1 cellular context compared by ENCODE assay signal in the genomic region with DNA sequence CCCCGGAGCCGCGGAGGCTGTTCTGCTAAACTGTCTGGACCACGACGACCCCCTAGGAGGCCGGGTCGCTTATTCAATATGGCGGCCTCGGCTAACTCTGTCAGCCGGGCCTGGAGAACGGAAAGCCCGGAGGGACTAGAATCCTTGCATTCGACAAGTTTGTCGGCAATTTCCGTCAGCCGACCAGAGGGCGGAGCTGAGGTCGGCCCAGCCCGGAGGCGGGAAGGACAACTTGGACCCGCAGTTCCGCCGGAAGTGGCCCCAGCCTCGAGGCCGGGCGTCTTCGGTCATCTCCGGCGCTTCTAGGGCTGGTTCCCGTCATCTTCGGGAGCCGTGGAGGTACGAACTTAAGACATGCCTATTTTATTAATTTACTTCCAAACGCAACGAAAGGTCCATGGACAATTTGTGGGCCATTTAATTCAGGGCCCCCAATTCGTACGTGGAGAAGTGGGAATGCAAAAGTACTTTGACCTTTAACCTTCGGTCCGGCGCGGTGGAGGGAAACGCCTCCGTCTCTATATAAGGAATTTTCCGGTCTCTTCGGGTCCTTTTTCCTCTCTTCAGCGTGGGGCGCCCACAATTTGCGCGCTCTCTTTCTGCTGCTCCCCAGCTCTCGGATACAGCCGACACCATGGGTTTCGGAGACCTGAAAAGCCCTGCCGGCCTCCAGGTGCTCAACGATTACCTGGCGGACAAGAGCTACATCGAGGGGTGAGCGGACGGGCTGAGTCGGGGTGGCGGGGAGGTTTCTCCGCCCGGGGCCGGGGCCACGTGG.
A peak's percentile ranks its signal among the peaks of the same experiment; 100 is the strongest.
TF ChIP-seq lines count a peak whose summit lies in the region.

A gene (plus strand): TSS at position 550 of the 778 bp plus-strand sequence. CDS start 85 bp downstream, at position 635.
A gene (minus strand): TSS at position 99 of the 778 bp plus-strand sequence. CDS start 5,766 bp downstream, outside the sequence.

TF ChIP-seq in HepG2, 621 proteins besides CTCF, POLR2A, EP300 and RAD21 (continued from another document and continues in another):
- TF ChIP-seq, protein P1, sequence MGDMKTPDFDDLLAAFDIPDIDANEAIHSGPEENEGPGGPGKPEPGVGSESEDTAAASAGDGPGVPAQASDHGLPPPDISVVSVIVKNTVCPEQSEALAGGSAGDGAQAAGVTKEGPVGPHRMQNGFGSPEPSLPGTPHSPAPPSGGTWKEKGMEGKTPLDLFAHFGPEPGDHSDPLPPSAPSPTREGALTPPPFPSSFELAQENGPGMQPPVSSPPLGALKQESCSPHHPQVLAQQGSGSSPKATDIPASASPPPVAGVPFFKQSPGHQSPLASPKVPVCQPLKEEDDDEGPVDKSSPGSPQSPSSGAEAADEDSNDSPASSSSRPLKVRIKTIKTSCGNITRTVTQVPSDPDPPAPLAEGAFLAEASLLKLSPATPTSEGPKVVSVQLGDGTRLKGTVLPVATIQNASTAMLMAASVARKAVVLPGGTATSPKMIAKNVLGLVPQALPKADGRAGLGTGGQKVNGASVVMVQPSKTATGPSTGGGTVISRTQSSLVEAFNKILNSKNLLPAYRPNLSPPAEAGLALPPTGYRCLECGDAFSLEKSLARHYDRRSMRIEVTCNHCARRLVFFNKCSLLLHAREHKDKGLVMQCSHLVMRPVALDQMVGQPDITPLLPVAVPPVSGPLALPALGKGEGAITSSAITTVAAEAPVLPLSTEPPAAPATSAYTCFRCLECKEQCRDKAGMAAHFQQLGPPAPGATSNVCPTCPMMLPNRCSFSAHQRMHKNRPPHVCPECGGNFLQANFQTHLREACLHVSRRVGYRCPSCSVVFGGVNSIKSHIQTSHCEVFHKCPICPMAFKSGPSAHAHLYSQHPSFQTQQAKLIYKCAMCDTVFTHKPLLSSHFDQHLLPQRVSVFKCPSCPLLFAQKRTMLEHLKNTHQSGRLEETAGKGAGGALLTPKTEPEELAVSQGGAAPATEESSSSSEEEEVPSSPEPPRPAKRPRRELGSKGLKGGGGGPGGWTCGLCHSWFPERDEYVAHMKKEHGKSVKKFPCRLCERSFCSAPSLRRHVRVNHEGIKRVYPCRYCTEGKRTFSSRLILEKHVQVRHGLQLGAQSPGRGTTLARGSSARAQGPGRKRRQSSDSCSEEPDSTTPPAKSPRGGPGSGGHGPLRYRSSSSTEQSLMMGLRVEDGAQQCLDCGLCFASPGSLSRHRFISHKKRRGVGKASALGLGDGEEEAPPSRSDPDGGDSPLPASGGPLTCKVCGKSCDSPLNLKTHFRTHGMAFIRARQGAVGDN (CRISPR knock-in tag; IDR thresholded peaks at IDR 0.05) = peak; percentile 97
- TF ChIP-seq, protein P2, sequence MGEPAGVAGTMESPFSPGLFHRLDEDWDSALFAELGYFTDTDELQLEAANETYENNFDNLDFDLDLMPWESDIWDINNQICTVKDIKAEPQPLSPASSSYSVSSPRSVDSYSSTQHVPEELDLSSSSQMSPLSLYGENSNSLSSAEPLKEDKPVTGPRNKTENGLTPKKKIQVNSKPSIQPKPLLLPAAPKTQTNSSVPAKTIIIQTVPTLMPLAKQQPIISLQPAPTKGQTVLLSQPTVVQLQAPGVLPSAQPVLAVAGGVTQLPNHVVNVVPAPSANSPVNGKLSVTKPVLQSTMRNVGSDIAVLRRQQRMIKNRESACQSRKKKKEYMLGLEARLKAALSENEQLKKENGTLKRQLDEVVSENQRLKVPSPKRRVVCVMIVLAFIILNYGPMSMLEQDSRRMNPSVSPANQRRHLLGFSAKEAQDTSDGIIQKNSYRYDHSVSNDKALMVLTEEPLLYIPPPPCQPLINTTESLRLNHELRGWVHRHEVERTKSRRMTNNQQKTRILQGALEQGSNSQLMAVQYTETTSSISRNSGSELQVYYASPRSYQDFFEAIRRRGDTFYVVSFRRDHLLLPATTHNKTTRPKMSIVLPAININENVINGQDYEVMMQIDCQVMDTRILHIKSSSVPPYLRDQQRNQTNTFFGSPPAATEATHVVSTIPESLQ (CRISPR knock-in tag; conservative IDR thresholded peaks at IDR 0.05) = no peak; the same call in 1 of the 2 replicates
- TF ChIP-seq AHR (CRISPR knock-in tag; IDR thresholded peaks at IDR 0.05) (peak; percentile 22; the same call in 1 of the 2 replicates), ATF1 (CRISPR knock-in tag; IDR thresholded peaks at IDR 0.05) (peak; percentile 90), POLR2AphosphoS2 (IDR thresholded peaks at IDR 0.05; ENCODE audit: low read depth, low read length) (no peak), ZNF484 (CRISPR knock-in tag; IDR thresholded peaks at IDR 0.05; ENCODE audit: borderline replicate concordance, low read depth) (peak; percentile 81; the same call in 1 of the 2 replicates), POLR2AphosphoS5 (IDR thresholded peaks at IDR 0.05; ENCODE audit: low read depth, low read length) (peak; percentile 87), ZNF180 (CRISPR knock-in tag; IDR thresholded peaks at IDR 0.05; ENCODE audit: borderline replicate concordance, low read depth) (peak; percentile 50; the same call in 1 of the 2 replicates), RFXANK (CRISPR knock-in tag; IDR thresholded peaks at IDR 0.05) (peak; percentile 23), ZNF550 (CRISPR knock-in tag; IDR thresholded peaks at IDR 0.05; ENCODE audit: borderline replicate concordance) (0 out of 2 replicates have a peak, but pooled peaks have one; percentile 50), ZNF468 (CRISPR knock-in tag; IDR thresholded peaks at IDR 0.05) (no peak), MATR3 (CRISPR knock-in tag; IDR thresholded peaks at IDR 0.05) (no peak), ZNF891 (CRISPR knock-in tag; IDR thresholded peaks at IDR 0.05) (no peak), MBNL3 (CRISPR knock-in tag; conservative IDR thresholded peaks at IDR 0.05) (no peak), NCOA1 (CRISPR knock-in tag; IDR thresholded peaks at IDR 0.05) (0 out of 2 replicates have a peak, but pooled peaks have one; percentile 69), KLF6 (CRISPR knock-in tag; IDR thresholded peaks at IDR 0.05) (peak; percentile 90), SMAD3 (CRISPR knock-in tag; IDR thresholded peaks at IDR 0.05) (peak; percentile 86; the same call in 1 of the 2 replicates), ZFP36L1 (CRISPR knock-in tag; IDR thresholded peaks at IDR 0.05) (peak; percentile 89), ZNF354B (CRISPR knock-in tag; IDR thresholded peaks at IDR 0.05) (no peak), MEIS2 (CRISPR knock-in tag; IDR thresholded peaks at IDR 0.05) (peak; percentile 46; the same call in 1 of the 2 replicates), NCOA2 (CRISPR knock-in tag; IDR thresholded peaks at IDR 0.05) (peak; percentile 39; the same call in 1 of the 2 replicates)
- TF ChIP-seq, protein P3, sequence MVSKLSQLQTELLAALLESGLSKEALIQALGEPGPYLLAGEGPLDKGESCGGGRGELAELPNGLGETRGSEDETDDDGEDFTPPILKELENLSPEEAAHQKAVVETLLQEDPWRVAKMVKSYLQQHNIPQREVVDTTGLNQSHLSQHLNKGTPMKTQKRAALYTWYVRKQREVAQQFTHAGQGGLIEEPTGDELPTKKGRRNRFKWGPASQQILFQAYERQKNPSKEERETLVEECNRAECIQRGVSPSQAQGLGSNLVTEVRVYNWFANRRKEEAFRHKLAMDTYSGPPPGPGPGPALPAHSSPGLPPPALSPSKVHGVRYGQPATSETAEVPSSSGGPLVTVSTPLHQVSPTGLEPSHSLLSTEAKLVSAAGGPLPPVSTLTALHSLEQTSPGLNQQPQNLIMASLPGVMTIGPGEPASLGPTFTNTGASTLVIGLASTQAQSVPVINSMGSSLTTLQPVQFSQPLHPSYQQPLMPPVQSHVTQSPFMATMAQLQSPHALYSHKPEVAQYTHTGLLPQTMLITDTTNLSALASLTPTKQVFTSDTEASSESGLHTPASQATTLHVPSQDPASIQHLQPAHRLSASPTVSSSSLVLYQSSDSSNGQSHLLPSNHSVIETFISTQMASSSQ (IDR thresholded peaks at IDR 0.05; ENCODE audit: low read depth) = peak; percentile 51; the same call in 1 of the 2 replicates
- TF ChIP-seq, protein P3 (CRISPR knock-in tag; IDR thresholded peaks at IDR 0.05; ENCODE audit: borderline replicate concordance) = peak; percentile 16; the same call in 1 of the 2 replicates
- TF ChIP-seq, protein P4, sequence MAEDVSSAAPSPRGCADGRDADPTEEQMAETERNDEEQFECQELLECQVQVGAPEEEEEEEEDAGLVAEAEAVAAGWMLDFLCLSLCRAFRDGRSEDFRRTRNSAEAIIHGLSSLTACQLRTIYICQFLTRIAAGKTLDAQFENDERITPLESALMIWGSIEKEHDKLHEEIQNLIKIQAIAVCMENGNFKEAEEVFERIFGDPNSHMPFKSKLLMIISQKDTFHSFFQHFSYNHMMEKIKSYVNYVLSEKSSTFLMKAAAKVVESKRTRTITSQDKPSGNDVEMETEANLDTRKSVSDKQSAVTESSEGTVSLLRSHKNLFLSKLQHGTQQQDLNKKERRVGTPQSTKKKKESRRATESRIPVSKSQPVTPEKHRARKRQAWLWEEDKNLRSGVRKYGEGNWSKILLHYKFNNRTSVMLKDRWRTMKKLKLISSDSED (CRISPR knock-in tag; IDR thresholded peaks at IDR 0.05) = no peak
- TF ChIP-seq, protein P5, sequence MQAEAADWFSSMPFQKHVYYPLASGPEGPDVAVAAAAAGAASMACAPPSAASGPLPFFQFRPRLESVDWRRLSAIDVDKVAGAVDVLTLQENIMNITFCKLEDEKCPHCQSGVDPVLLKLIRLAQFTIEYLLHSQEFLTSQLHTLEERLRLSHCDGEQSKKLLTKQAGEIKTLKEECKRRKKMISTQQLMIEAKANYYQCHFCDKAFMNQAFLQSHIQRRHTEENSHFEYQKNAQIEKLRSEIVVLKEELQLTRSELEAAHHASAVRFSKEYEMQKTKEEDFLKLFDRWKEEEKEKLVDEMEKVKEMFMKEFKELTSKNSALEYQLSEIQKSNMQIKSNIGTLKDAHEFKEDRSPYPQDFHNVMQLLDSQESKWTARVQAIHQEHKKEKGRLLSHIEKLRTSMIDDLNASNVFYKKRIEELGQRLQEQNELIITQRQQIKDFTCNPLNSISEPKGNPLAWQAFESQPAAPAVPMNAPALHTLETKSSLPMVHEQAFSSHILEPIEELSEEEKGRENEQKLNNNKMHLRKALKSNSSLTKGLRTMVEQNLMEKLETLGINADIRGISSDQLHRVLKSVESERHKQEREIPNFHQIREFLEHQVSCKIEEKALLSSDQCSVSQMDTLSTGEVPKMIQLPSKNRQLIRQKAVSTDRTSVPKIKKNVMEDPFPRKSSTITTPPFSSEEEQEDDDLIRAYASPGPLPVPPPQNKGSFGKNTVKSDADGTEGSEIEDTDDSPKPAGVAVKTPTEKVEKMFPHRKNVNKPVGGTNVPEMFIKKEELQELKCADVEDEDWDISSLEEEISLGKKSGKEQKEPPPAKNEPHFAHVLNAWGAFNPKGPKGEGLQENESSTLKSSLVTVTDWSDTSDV (CRISPR knock-in tag; IDR thresholded peaks at IDR 0.05) = no peak; the same call in 1 of the 2 replicates
- TF ChIP-seq, protein P6, sequence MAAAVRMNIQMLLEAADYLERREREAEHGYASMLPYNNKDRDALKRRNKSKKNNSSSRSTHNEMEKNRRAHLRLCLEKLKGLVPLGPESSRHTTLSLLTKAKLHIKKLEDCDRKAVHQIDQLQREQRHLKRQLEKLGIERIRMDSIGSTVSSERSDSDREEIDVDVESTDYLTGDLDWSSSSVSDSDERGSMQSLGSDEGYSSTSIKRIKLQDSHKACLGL (CRISPR knock-in tag; IDR thresholded peaks at IDR 0.05) = peak; percentile 98; the same call in 1 of the 2 replicates
- TF ChIP-seq, protein P7, sequence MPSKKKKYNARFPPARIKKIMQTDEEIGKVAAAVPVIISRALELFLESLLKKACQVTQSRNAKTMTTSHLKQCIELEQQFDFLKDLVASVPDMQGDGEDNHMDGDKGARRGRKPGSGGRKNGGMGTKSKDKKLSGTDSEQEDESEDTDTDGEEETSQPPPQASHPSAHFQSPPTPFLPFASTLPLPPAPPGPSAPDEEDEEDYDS (CRISPR knock-in tag; IDR thresholded peaks at IDR 0.05) = peak; percentile 97
- TF ChIP-seq, protein P8, sequence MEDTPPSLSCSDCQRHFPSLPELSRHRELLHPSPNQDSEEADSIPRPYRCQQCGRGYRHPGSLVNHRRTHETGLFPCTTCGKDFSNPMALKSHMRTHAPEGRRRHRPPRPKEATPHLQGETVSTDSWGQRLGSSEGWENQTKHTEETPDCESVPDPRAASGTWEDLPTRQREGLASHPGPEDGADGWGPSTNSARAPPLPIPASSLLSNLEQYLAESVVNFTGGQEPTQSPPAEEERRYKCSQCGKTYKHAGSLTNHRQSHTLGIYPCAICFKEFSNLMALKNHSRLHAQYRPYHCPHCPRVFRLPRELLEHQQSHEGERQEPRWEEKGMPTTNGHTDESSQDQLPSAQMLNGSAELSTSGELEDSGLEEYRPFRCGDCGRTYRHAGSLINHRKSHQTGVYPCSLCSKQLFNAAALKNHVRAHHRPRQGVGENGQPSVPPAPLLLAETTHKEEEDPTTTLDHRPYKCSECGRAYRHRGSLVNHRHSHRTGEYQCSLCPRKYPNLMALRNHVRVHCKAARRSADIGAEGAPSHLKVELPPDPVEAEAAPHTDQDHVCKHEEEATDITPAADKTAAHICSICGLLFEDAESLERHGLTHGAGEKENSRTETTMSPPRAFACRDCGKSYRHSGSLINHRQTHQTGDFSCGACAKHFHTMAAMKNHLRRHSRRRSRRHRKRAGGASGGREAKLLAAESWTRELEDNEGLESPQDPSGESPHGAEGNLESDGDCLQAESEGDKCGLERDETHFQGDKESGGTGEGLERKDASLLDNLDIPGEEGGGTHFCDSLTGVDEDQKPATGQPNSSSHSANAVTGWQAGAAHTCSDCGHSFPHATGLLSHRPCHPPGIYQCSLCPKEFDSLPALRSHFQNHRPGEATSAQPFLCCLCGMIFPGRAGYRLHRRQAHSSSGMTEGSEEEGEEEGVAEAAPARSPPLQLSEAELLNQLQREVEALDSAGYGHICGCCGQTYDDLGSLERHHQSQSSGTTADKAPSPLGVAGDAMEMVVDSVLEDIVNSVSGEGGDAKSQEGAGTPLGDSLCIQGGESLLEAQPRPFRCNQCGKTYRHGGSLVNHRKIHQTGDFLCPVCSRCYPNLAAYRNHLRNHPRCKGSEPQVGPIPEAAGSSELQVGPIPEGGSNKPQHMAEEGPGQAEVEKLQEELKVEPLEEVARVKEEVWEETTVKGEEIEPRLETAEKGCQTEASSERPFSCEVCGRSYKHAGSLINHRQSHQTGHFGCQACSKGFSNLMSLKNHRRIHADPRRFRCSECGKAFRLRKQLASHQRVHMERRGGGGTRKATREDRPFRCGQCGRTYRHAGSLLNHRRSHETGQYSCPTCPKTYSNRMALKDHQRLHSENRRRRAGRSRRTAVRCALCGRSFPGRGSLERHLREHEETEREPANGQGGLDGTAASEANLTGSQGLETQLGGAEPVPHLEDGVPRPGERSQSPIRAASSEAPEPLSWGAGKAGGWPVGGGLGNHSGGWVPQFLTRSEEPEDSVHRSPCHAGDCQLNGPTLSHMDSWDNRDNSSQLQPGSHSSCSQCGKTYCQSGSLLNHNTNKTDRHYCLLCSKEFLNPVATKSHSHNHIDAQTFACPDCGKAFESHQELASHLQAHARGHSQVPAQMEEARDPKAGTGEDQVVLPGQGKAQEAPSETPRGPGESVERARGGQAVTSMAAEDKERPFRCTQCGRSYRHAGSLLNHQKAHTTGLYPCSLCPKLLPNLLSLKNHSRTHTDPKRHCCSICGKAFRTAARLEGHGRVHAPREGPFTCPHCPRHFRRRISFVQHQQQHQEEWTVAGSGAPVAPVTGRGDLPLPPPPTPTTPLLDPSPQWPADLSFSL (CRISPR knock-in tag; IDR thresholded peaks at IDR 0.05) = no peak
